In genomic region chr6:142927904-142928303, GRCh38 we compare ENCODE assay signal across 10 cellular contexts.
A peak's percentile ranks its signal among the peaks of the same experiment; 100 is the strongest.
DNase-seq lines count a peak whose midpoint lies in the region; ATAC-seq and TF ChIP-seq lines count a peak whose summit lies in the region.
"Had no signal": no experiment of that assay in that cellular context is flagged by ENCODE, and none has a peak within 500 bp of the region (broad histone marks: within the 10 kb centered on the region; RNA-seq: fewer than 3 reads in every experiment).

No MANE protein-coding gene starts in this region.

- H3K9me3 Mint-ChIP-seq in central memory CD8-positive, alpha-beta T cell = no peaks in the 10 kb centered on the region
- H3K9me3 Mint-ChIP-seq in nephron = no peaks in the 10 kb centered on the region

- no peaks in the 10 kb centered on the region for H3F3A ChIP-seq in Loucy (ENCODE audit: low read depth)

- H3K4me1 ChIP-seq in Loucy (ENCODE audit: insufficient read depth, low read length, poor library complexity, severe bottlenecking) = peaks cover 68% of the 10 kb centered on the region

- no peak for DNase-seq in central memory CD8-positive, alpha-beta T cell (ENCODE audit: low spot score in 2 of 2)
- DNase-seq in NCI-H446 treated with DMSO at 0.1 percent for 48 hours (lab: John Stamatoyannopoulos, UW) (no peak), hepatic stellate cell (ENCODE audit: low spot score) (no peak)
- DNase-seq: NCI-H774; stimulated activated CD4-positive, alpha-beta T cell treated with anti-CD3 and anti-CD28 coated beads, Interleukin-1b, Interleukin-23, amount 100 ng/mL, for 48 hours had no signal

- TF ChIP-seq CTCF in Loucy (conservative IDR thresholded peaks at IDR 0.05; ENCODE audit: low read length) = no peak
- no peak for TF ChIP-seq CTCF in nephron (IDR thresholded peaks at IDR 0.05; ENCODE audit: unreplicated experiment in 3 of 3)

- no peaks in the 10 kb centered on the region for H3K27me3 Mint-ChIP-seq in central memory CD8-positive, alpha-beta T cell
- H3K27me3 Mint-ChIP-seq in nephron (ENCODE audit: low read depth) = peaks cover 18% of the 10 kb centered on the region

- H3K27ac Mint-ChIP-seq in central memory CD8-positive, alpha-beta T cell (ENCODE audit: low read depth) = peak overlapping the region; percentile 94
- H3K27ac Mint-ChIP-seq in nephron = peak overlapping the region in 1 of 3 experiments; percentile 85

- peaks cover 56% of the 10 kb centered on the region for H3K4me1 Mint-ChIP-seq in central memory CD8-positive, alpha-beta T cell
- H3K4me1 Mint-ChIP-seq in nephron = peaks cover 26% of the 10 kb centered on the region

- peaks cover 94% of the 10 kb centered on the region for H3K79me2 ChIP-seq in Loucy (ENCODE audit: insufficient read depth, low read length)

- H2AFZ ChIP-seq in Loucy (ENCODE audit: low read length) = no peak overlapping the region

- no peaks in the 10 kb centered on the region for H3K9me3 ChIP-seq in Loucy (ENCODE audit: insufficient read depth, low read depth, low read length)

- H3K4me3 ChIP-seq in GM08714 (ENCODE audit: low read length) (peak overlapping the region; percentile 95), Loucy (ENCODE audit: low read length, poor library complexity, severe bottlenecking) (peak overlapping the region; percentile 76)

- peaks cover 17% of the 10 kb centered on the region for H3K36me3 Mint-ChIP-seq in central memory CD8-positive, alpha-beta T cell (ENCODE audit: insufficient read depth)
- no peaks in the 10 kb centered on the region for H3K36me3 Mint-ChIP-seq in nephron (ENCODE audit: low read depth)

- peak; percentile 52 for ATAC-seq in central memory CD8-positive, alpha-beta T cell (replicated peaks; ENCODE audit: extremely low read depth, poor library complexity, severe bottlenecking)
- ATAC-seq in HG03175 (IDR thresholded peaks at IDR 0.05; ENCODE audit: unreplicated experiment) (no peak), GM18520 (IDR thresholded peaks at IDR 0.05; ENCODE audit: unreplicated experiment) (no peak)

- no peaks in the 10 kb centered on the region for H3K36me3 ChIP-seq in Loucy (ENCODE audit: insufficient read depth, low read length)

- peaks cover 28% of the 10 kb centered on the region for H4K20me1 ChIP-seq in Loucy (ENCODE audit: insufficient read depth, low read length, poor library complexity, severe bottlenecking)

- peak overlapping the region; percentile 91 for H3K4me2 ChIP-seq in Loucy (ENCODE audit: low read depth, low read length, poor library complexity, severe bottlenecking)

- H3K9ac ChIP-seq in Loucy (ENCODE audit: low read depth, low read length, poor library complexity, severe bottlenecking) = peak overlapping the region; percentile 78

- no peaks in the 10 kb centered on the region for H3K27me3 ChIP-seq in Loucy (ENCODE audit: insufficient read depth, low read length, poor library complexity, severe bottlenecking)

- H3K4me3 Mint-ChIP-seq in central memory CD8-positive, alpha-beta T cell = peak overlapping the region; percentile 83
- H3K4me3 Mint-ChIP-seq in nephron = peak overlapping the region; percentile 53 to 88 (median 83)

- H3K9me2 ChIP-seq in Loucy (replicated peaks; ENCODE audit: low read depth, low read length) = no peaks in the 10 kb centered on the region
